Comparison of ENCODE assay signal across 25 cellular contexts in genomic region chr3:61777483-61777882, GRCh38.
"Had no signal": no experiment of that assay in that cellular context is flagged by ENCODE, and none has a peak within 500 bp of the region (broad histone marks: within the 10 kb centered on the region; RNA-seq: fewer than 3 reads in every experiment).

No MANE protein-coding gene starts in this region.

- H3K36me3 ChIP-seq: thoracic aorta, vagina had no signal

- H3K4me3 Mint-ChIP-seq: activated CD4-positive, alpha-beta T cell treated with anti-CD3 and anti-CD28 coated beads, Interleukin-2, amount 10 ng/mL, durations not matched to agents 24 days and 14 days; activated CD8-positive, alpha-beta memory T cell treated with anti-CD3 and anti-CD28 coated beads, Interleukin-2, amount 10 ng/mL, durations not matched to agents 7 days and 5 days; activated CD8-positive, alpha-beta T cell treated with anti-CD3 and anti-CD28 coated beads for 36 hours; activated naive CD8-positive, alpha-beta T cell treated with anti-CD3 and anti-CD28 coated beads, Interleukin-2, amount 50 U/mL, for 24 hours; memory B cell; neural crest cell; stimulated activated memory B cell treated with anti-CD40 and anti-IgM and Interleukin-4, amounts not matched to agents 10 μg/mL and 1 μg/mL and 100 μg/mL, for 72 hours; T-helper 17 cell; type B pancreatic cell had no signal

- H3K9me3 Mint-ChIP-seq: activated CD4-positive, alpha-beta T cell treated with anti-CD3 and anti-CD28 coated beads, Interleukin-2, amount 10 ng/mL, durations not matched to agents 24 days and 14 days; activated CD8-positive, alpha-beta T cell treated with anti-CD3 and anti-CD28 coated beads for 36 hours; activated naive CD8-positive, alpha-beta T cell treated with anti-CD3 and anti-CD28 coated beads, Interleukin-2, amount 50 U/mL, for 24 hours; memory B cell; neural crest cell; stimulated activated memory B cell treated with anti-CD40 and anti-IgM and Interleukin-4, amounts not matched to agents 10 μg/mL and 1 μg/mL and 100 μg/mL, for 72 hours; type B pancreatic cell had no signal

- H3K9me3 ChIP-seq: body of pancreas, mucosa of descending colon, thoracic aorta, vagina had no signal

- H3K36me3 Mint-ChIP-seq: activated CD8-positive, alpha-beta memory T cell treated with anti-CD3 and anti-CD28 coated beads, Interleukin-2, amount 10 ng/mL, durations not matched to agents 7 days and 5 days; memory B cell; stimulated activated memory B cell treated with anti-CD40 and anti-IgM and Interleukin-4, amounts not matched to agents 10 μg/mL and 1 μg/mL and 100 μg/mL, for 72 hours had no signal

- H3K4me2 ChIP-seq: smooth muscle cell had no signal

- H3K4me1 Mint-ChIP-seq: activated CD4-positive, alpha-beta T cell treated with anti-CD3 and anti-CD28 coated beads, Interleukin-2, amount 10 ng/mL, durations not matched to agents 24 days and 14 days; activated CD8-positive, alpha-beta memory T cell treated with anti-CD3 and anti-CD28 coated beads, Interleukin-2, amount 10 ng/mL, durations not matched to agents 7 days and 5 days; activated naive CD8-positive, alpha-beta T cell treated with anti-CD3 and anti-CD28 coated beads, Interleukin-2, amount 50 U/mL, for 24 hours; memory B cell; stimulated activated memory B cell treated with anti-CD40 and anti-IgM and Interleukin-4, amounts not matched to agents 10 μg/mL and 1 μg/mL and 100 μg/mL, for 72 hours; T-helper 17 cell had no signal

- H3K27me3 Mint-ChIP-seq: activated CD4-positive, alpha-beta T cell treated with anti-CD3 and anti-CD28 coated beads, Interleukin-2, amount 10 ng/mL, durations not matched to agents 24 days and 14 days; activated CD8-positive, alpha-beta memory T cell treated with anti-CD3 and anti-CD28 coated beads, Interleukin-2, amount 10 ng/mL, durations not matched to agents 7 days and 5 days; activated naive CD8-positive, alpha-beta T cell treated with anti-CD3 and anti-CD28 coated beads, Interleukin-2, amount 50 U/mL, for 24 hours; memory B cell; stimulated activated memory B cell treated with anti-CD40 and anti-IgM and Interleukin-4, amounts not matched to agents 10 μg/mL and 1 μg/mL and 100 μg/mL, for 72 hours; T-helper 17 cell; type B pancreatic cell had no signal

- ATAC-seq: activated CD8-positive, alpha-beta memory T cell treated with anti-CD3 and anti-CD28 coated beads, Interleukin-2, amount 10 ng/mL, durations not matched to agents 7 days and 5 days; activated CD8-positive, alpha-beta T cell treated with anti-CD3 and anti-CD28 coated beads for 36 hours; activated naive CD8-positive, alpha-beta T cell treated with anti-CD3 and anti-CD28 coated beads, Interleukin-2, amount 50 U/mL, for 24 hours; body of pancreas; foreskin keratinocyte; mucosa of descending colon; sciatic nerve; stimulated activated memory B cell treated with anti-CD40 and anti-IgM and Interleukin-4, amounts not matched to agents 10 μg/mL and 1 μg/mL and 100 μg/mL, for 72 hours; T-helper 17 cell had no signal

- H3K4me3 ChIP-seq: body of pancreas, mucosa of descending colon, smooth muscle cell, thoracic aorta, vagina had no signal

- H3K27ac Mint-ChIP-seq: activated CD4-positive, alpha-beta T cell treated with anti-CD3 and anti-CD28 coated beads, Interleukin-2, amount 10 ng/mL, durations not matched to agents 24 days and 14 days; activated CD8-positive, alpha-beta memory T cell treated with anti-CD3 and anti-CD28 coated beads, Interleukin-2, amount 10 ng/mL, durations not matched to agents 7 days and 5 days; activated CD8-positive, alpha-beta T cell treated with anti-CD3 and anti-CD28 coated beads for 36 hours; activated naive CD8-positive, alpha-beta T cell treated with anti-CD3 and anti-CD28 coated beads, Interleukin-2, amount 50 U/mL, for 24 hours; memory B cell; stimulated activated memory B cell treated with anti-CD40 and anti-IgM and Interleukin-4, amounts not matched to agents 10 μg/mL and 1 μg/mL and 100 μg/mL, for 72 hours; T-helper 17 cell; type B pancreatic cell had no signal

- H3K27ac ChIP-seq: body of pancreas, foreskin keratinocyte, thoracic aorta, vagina had no signal

- H3K4me1 ChIP-seq: body of pancreas had no signal

- DNase-seq: activated CD4-positive, alpha-beta T cell treated with anti-CD3 and anti-CD28 coated beads, Interleukin-2, amount 10 ng/mL, durations not matched to agents 24 days and 14 days; activated CD8-positive, alpha-beta memory T cell treated with anti-CD3 and anti-CD28 coated beads, Interleukin-2, amount 10 ng/mL, durations not matched to agents 7 days and 5 days; activated CD8-positive, alpha-beta T cell treated with anti-CD3 and anti-CD28 coated beads for 36 hours; activated effector memory CD4-positive, alpha-beta T cell treated with anti-CD3 and anti-CD28 coated beads, Interleukin-2, amount 50 U/mL, for 16 hours; activated naive CD4-positive, alpha-beta T cell treated with anti-CD3 and anti-CD28 coated beads, Interleukin-2, amount 50 U/mL, for 16 hours; activated naive CD8-positive, alpha-beta T cell treated with anti-CD3 and anti-CD28 coated beads, Interleukin-2, amount 50 U/mL, for 24 hours; activated T-cell treated with anti-CD3 and anti-CD28 coated beads for 4 hours; anterior cingulate cortex; body of pancreas; foreskin keratinocyte; glutamatergic neuron; hippocampal formation; kidney glomerular epithelial cell; mucosa of descending colon; posterior cingulate gyrus; stimulated activated CD4-positive, alpha-beta T cell treated with anti-CD3 and anti-CD28 coated beads, Interleukin-15, amount 100 ng/mL, for 24 hours; T-helper 17 cell had no signal

- H3K27me3 ChIP-seq: body of pancreas, foreskin keratinocyte, vagina had no signal
